In genomic region chr11:117076941-117077659, GRCh38 we compare ENCODE assay signal across 10 cellular contexts. TPM values are rescaled to one million over a fixed set of nuclear protein-coding genes. Genes with fewer than 3 reads are reported as not detected.
DNase-seq lines count a peak whose midpoint lies in the region; ATAC-seq and TF ChIP-seq lines count a peak whose summit lies in the region.
"Had no signal": no experiment of that assay in that cellular context is flagged by ENCODE, and none has a peak within 500 bp of the region (broad histone marks: within the 10 kb centered on the region; RNA-seq: fewer than 3 reads in every experiment).

No MANE protein-coding gene starts in this region.

- H3K9ac ChIP-seq in trophoblast cell (ENCODE audit: low read length): no peak overlapping the region

- H3K14ac ChIP-seq in trophoblast cell (ENCODE audit: low read length): no peak overlapping the region

- no peak for TF ChIP-seq CTCF in breast epithelium (IDR thresholded peaks at IDR 0.05)

- no peak overlapping the region for H2BK12ac ChIP-seq in trophoblast cell (ENCODE audit: low read length)

- H3K18ac ChIP-seq in trophoblast cell (ENCODE audit: low read length): no peak overlapping the region

- H3K36me3 ChIP-seq in breast epithelium (no peaks in the 10 kb centered on the region), trophoblast cell (ENCODE audit: control insufficient read depth in 1 of 2, insufficient read depth in 2 of 2, low read length in 2 of 2) (no peaks in the 10 kb centered on the region), SJCRH30 (no peaks in the 10 kb centered on the region)

- H4K12ac ChIP-seq in trophoblast cell (ENCODE audit: low read depth, low read length): no peak overlapping the region

- no peaks in the 10 kb centered on the region for H3K9me3 ChIP-seq in breast epithelium
- no peaks in the 10 kb centered on the region for H3K9me3 ChIP-seq in trophoblast cell (ENCODE audit: insufficient read depth, low read depth, low read length)
- no peaks in the 10 kb centered on the region for H3K9me3 ChIP-seq in SJCRH30 (replicated peaks)

- H3K4ac ChIP-seq in trophoblast cell (ENCODE audit: low read depth, low read length): peak overlapping the region; percentile 42

- intact Hi-C loops in breast epithelium (cut with DNase I; ENCODE audit: low total_unique reads): no loop called here

- no peak overlapping the region for H4K91ac ChIP-seq in trophoblast cell (ENCODE audit: low read depth, low read length)

- no peak overlapping the region for H3K4me2 ChIP-seq in trophoblast cell (ENCODE audit: low read length)

- H3K27ac ChIP-seq in breast epithelium: peak overlapping the region; percentile 20 to 55
- no peak overlapping the region for H3K27ac ChIP-seq in trophoblast cell (ENCODE audit: low read depth, low read length)
- no peak overlapping the region for H3K27ac ChIP-seq in SJCRH30

- no CpG with 5 or more reads among the region's 3 CpGs for WGBS in trophoblast cell (ENCODE audit: extremely low coverage, insufficient coverage, insufficient read length)

- H2BK120ac ChIP-seq in trophoblast cell (ENCODE audit: insufficient read depth, low read length, poor library complexity): no peak overlapping the region

- peaks cover 4% of the 10 kb centered on the region for H3K79me2 ChIP-seq in trophoblast cell (ENCODE audit: control insufficient read depth, insufficient read depth, low read length, poor library complexity)

- H3K79me1 ChIP-seq in trophoblast cell (ENCODE audit: low read length): peaks cover 3% of the 10 kb centered on the region

- TF ChIP-seq POLR2A in breast epithelium (IDR thresholded peaks at IDR 0.05): no peak

- DNase-seq in NCI-H1105 treated with DMSO at 0.1 percent for 48 hours (lab: John Stamatoyannopoulos, UW): peak; percentile 99
- no peak for DNase-seq in breast epithelium (ENCODE audit: low spot score in 2 of 2)
- no peak for DNase-seq in trophoblast cell
- no peak for DNase-seq in COLO668 (lab: John Stamatoyannopoulos, UW; ENCODE audit: unreplicated experiment)
- DNase-seq in T-helper 1 cell: no peak
- no peak for DNase-seq in SJCRH30
- DNase-seq: activated naive CD4-positive, alpha-beta T cell treated with anti-CD3 and anti-CD28 coated beads, Interleukin-2, amount 10 ng/mL, durations not matched to agents 7 days and 5 days; stimulated activated naive CD8-positive, alpha-beta T cell treated with anti-CD3 and anti-CD28 coated beads, Interleukin-15, amount 100 ng/mL, for 72 hours had no signal

- H3K23ac ChIP-seq in trophoblast cell (ENCODE audit: low read length): no peak overlapping the region

- ATAC-seq in GM19468 (IDR thresholded peaks at IDR 0.05; ENCODE audit: extremely low read depth, unreplicated experiment) (peak; percentile 42), HG03025 (IDR thresholded peaks at IDR 0.05; ENCODE audit: low FRiP score, unreplicated experiment) (no peak)
- ATAC-seq: stimulated activated naive CD8-positive, alpha-beta T cell treated with anti-CD3 and anti-CD28 coated beads, Interleukin-15, amount 100 ng/mL, for 72 hours had no signal

- H3K4me1 ChIP-seq in breast epithelium (peaks cover 0 to 22% of the 10 kb centered on the region in 2 donors), trophoblast cell (ENCODE audit: control insufficient read depth in 1 of 2, insufficient read depth in 2 of 2, low read length in 2 of 2) (peaks cover 6 to 9% of the 10 kb centered on the region in 2 experiments), SJCRH30 (peaks cover 11% of the 10 kb centered on the region)

- H3K4me3 ChIP-seq in breast epithelium: no peak overlapping the region
- H3K4me3 ChIP-seq in trophoblast cell (ENCODE audit: low read depth, low read length): no peak overlapping the region
- no peak overlapping the region for H3K4me3 ChIP-seq in SJCRH30

- no peak overlapping the region for H4K8ac ChIP-seq in trophoblast cell (ENCODE audit: low read depth, low read length)

- H2AK5ac ChIP-seq in trophoblast cell (ENCODE audit: low read length): no peak overlapping the region

- H2AFZ ChIP-seq in trophoblast cell (ENCODE audit: insufficient read depth, low read length, poor library complexity): peak overlapping the region; percentile 10

- H2BK5ac ChIP-seq in trophoblast cell (ENCODE audit: low read depth, low read length, poor library complexity): no peak overlapping the region

- H3K27me3 ChIP-seq in breast epithelium (no peaks in the 10 kb centered on the region), trophoblast cell (ENCODE audit: insufficient read depth, low read length) (no peaks in the 10 kb centered on the region), SJCRH30 (no peaks in the 10 kb centered on the region)

RNA-seq across cellular contexts. Expression of gene SIK3, which starts 21.1 kb away (rescaled TPM):
- total RNA-seq in breast epithelium: 100 to 1,000 TPM in 1 of 3 donors, 10 to 100 TPM in 2; 26.9 to 110 (median 57.0) TPM
- polyA plus RNA-seq in trophoblast cell (2013): 15.6 and 16.7 TPM in 2 replicates
- total RNA-seq in SJCRH30 (2014; rRNA removed; shearing (Covaris generic)): 8.5 and 10.0 TPM in 2 replicates

Comparison
In these comparisons a context has a peak if more than half of its experiments do, and no peak if none do; other contexts are left out.
1. H3K27ac ChIP-seq: peak in breast epithelium (2 of 2); none in trophoblast cell (single experiment) and SJCRH30 (single experiment).